Comparison of ENCODE assay signal across 24 cellular contexts in genomic region chr5:125602184-125602583, GRCh38.
"Had no signal": no experiment of that assay in that cellular context is flagged by ENCODE, and none has a peak within 500 bp of the region (broad histone marks: within the 10 kb centered on the region; RNA-seq: fewer than 3 reads in every experiment).

No MANE protein-coding gene starts in this region.

- H3K27me3 ChIP-seq: ovary, stomach, testis, thyroid gland, transverse colon, upper lobe of left lung, vagina had no signal

- H3K27ac ChIP-seq: lower lobe of right lung, ovary, skin epidermis, stomach, testis, thyroid gland, transverse colon, upper lobe of left lung, vagina had no signal

- H3K9me3 ChIP-seq: lower lobe of right lung, ovary, stomach, testis, thyroid gland, transverse colon, upper lobe of left lung, vagina had no signal

- ATAC-seq: left lobe of liver; lower lobe of right lung; naive thymus-derived CD4-positive, alpha-beta T cell; natural killer cell treated with Interleukin-12 subunit alpha and Interleukin-12 subunit beta and Interleukin-15 and Interleukin-18, amount 100 ng/mL, for 72 hours; right cardiac atrium; sciatic nerve; stimulated activated naive B cell treated with anti-CD40 and anti-IgM and Interleukin-4, amounts not matched to agents 10 μg/mL and 1 μg/mL and 100 μg/mL, for 72 hours; stimulated activated naive CD8-positive, alpha-beta T cell treated with anti-CD3 and anti-CD28 coated beads, Interleukin-15, Interleukin-2, amounts not matched to agents 100 U/mL and 50 U/mL, for 24 hours had no signal

- H3K4me1 ChIP-seq: lower lobe of right lung, stomach, testis, thyroid gland, upper lobe of left lung, vagina had no signal

- H3K36me3 ChIP-seq: lower lobe of right lung, ovary, stomach, thyroid gland, transverse colon, upper lobe of left lung, vagina had no signal

- DNase-seq: islet precursor cell; lower lobe of right lung; mammary epithelial cell; mesendoderm; naive thymus-derived CD4-positive, alpha-beta T cell; ovary; retina; right cardiac atrium; stimulated activated CD4-positive, alpha-beta T cell treated with anti-CD3 and anti-CD28 coated beads, Interleukin-12 subunit alpha, Interleukin-12 subunit beta, amount 100 ng/mL, for 4 hours; stimulated activated CD4-positive, alpha-beta T cell treated with anti-CD3 and anti-CD28 coated beads, Interleukin-15, amount 100 ng/mL, for 24 hours; stimulated activated CD4-positive, alpha-beta T cell treated with anti-CD3 and anti-CD28 coated beads, Interleukin-2, amount 100 ng/mL, for 24 hours; stimulated activated CD4-positive, alpha-beta T cell treated with anti-CD3 and anti-CD28 coated beads, Interleukin-4, amount 100 ng/mL, for 1 hour; stimulated activated naive B cell treated with anti-CD40 and anti-IgM and Interleukin-4, amounts not matched to agents 10 μg/mL and 1 μg/mL and 100 μg/mL, for 72 hours; stimulated activated naive CD8-positive, alpha-beta T cell treated with anti-CD3 and anti-CD28 coated beads, Interleukin-15, Interleukin-2, amounts not matched to agents 100 U/mL and 50 U/mL, for 24 hours; stomach; testis; thyroid gland; transverse colon; upper lobe of left lung had no signal

- H3K4me3 ChIP-seq: lower lobe of right lung, ovary, skin epidermis, stomach, testis, thyroid gland, transverse colon, upper lobe of left lung, vagina had no signal
